Comparison of ENCODE assay signal across 3 cellular contexts in genomic region chr15:45399381-45400212, GRCh38.
A peak's percentile ranks its signal among the peaks of the same experiment; 100 is the strongest.
TF ChIP-seq lines count a peak whose summit lies in the region.

No MANE protein-coding gene starts in this region.

TF ChIP-seq in A549, 52 proteins besides CTCF, POLR2A, EP300 and RAD21:
- TF ChIP-seq SMC3 (IDR thresholded peaks at IDR 0.05), result peak; percentile 52; the same call in 2 of the 3 replicates
- TF ChIP-seq EHF (CRISPR knock-in tag; IDR thresholded peaks at IDR 0.05), result no peak

TF ChIP-seq in GM12878, 131 proteins besides CTCF, POLR2A, EP300 and RAD21:
- TF ChIP-seq BCL11A (IDR thresholded peaks at IDR 0.05; ENCODE audit: low read depth, low read length) (no peak), SMARCA5 (IDR thresholded peaks at IDR 0.05) (peak; percentile 46; the same call in 1 of the 2 replicates), LARP7 (IDR thresholded peaks at IDR 0.05) (peak; percentile 42; the same call in 1 of the 2 replicates), IKZF1 (conservative IDR thresholded peaks at IDR 0.05) (peak; percentile 53), RUNX3 (IDR thresholded peaks at IDR 0.05; ENCODE audit: low read length) (peak; percentile 54), SMC3 (IDR thresholded peaks at IDR 0.05; ENCODE audit: borderline replicate concordance, low read length) (peak; percentile 73), IKZF2 (IDR thresholded peaks at IDR 0.05) (peak; percentile 60; a peak in 3 of 4 replicates), NFXL1 (IDR thresholded peaks at IDR 0.05; ENCODE audit: borderline replicate concordance) (no peak), YY1 (IDR thresholded peaks at IDR 0.05; ENCODE audit: low read depth, low read length) (no peak), ZSCAN29 (IDR thresholded peaks at IDR 0.05) (0 out of 2 replicates have a peak, but pooled peaks have one; percentile 35)

TF ChIP-seq in HepG2, 621 proteins besides CTCF, POLR2A, EP300 and RAD21:
- peak; percentile 87 for TF ChIP-seq STAG1 (CRISPR knock-in tag; IDR thresholded peaks at IDR 0.05)
- 0 out of 2 replicates have a peak, but pooled peaks have one; percentile 30 for TF ChIP-seq GATAD2A (CRISPR knock-in tag; IDR thresholded peaks at IDR 0.05)
- TF ChIP-seq ZNF7 (CRISPR knock-in tag; IDR thresholded peaks at IDR 0.05), result no peak
- no peak for TF ChIP-seq MLLT10 (CRISPR knock-in tag; IDR thresholded peaks at IDR 0.05)
- TF ChIP-seq HMGXB4 (CRISPR knock-in tag; IDR thresholded peaks at IDR 0.05; ENCODE audit: borderline replicate concordance in 1 of 2, low read depth in 1 of 2), result peak; percentile 38 to 53; a peak in 3 of 4 replicates
- 0 out of 2 replicates have a peak, but pooled peaks have one; percentile 47 for TF ChIP-seq ZNF792 (CRISPR knock-in tag; IDR thresholded peaks at IDR 0.05)
- TF ChIP-seq CCDC6 (CRISPR knock-in tag; IDR thresholded peaks at IDR 0.05), result no peak
- TF ChIP-seq ZNF564 (CRISPR knock-in tag; IDR thresholded peaks at IDR 0.05), result peak; percentile 95; the same call in 1 of the 2 replicates
- TF ChIP-seq ZMYM4 (CRISPR knock-in tag; IDR thresholded peaks at IDR 0.05), result peak; percentile 29; the same call in 1 of the 2 replicates
- TF ChIP-seq ZNF674 (CRISPR knock-in tag; IDR thresholded peaks at IDR 0.05; ENCODE audit: low read depth), result no peak
- TF ChIP-seq MIXL1 (CRISPR knock-in tag; IDR thresholded peaks at IDR 0.05), result 0 out of 2 replicates have a peak, but pooled peaks have one; percentile 57
- peak; percentile 22; the same call in 1 of the 2 replicates for TF ChIP-seq SAP130 (CRISPR knock-in tag; IDR thresholded peaks at IDR 0.05; ENCODE audit: low read depth)
- TF ChIP-seq ATF1 (CRISPR knock-in tag; IDR thresholded peaks at IDR 0.05), result no peak
- peak; percentile 86 for TF ChIP-seq ARID3A (IDR thresholded peaks at IDR 0.05; ENCODE audit: low read depth, low read length)
- no peak for TF ChIP-seq ZKSCAN5 (CRISPR knock-in tag; IDR thresholded peaks at IDR 0.05)
- 0 out of 2 replicates have a peak, but pooled peaks have one; percentile 34 for TF ChIP-seq ZNF816 (CRISPR knock-in tag; IDR thresholded peaks at IDR 0.05; ENCODE audit: borderline replicate concordance)
- TF ChIP-seq SMAD3 (CRISPR knock-in tag; IDR thresholded peaks at IDR 0.05), result peak; percentile 61; the same call in 1 of the 2 replicates
- TF ChIP-seq RXRB (CRISPR knock-in tag; IDR thresholded peaks at IDR 0.05; ENCODE audit: borderline replicate concordance), result peak; percentile 37; the same call in 1 of the 2 replicates
- TF ChIP-seq, protein P1, sequence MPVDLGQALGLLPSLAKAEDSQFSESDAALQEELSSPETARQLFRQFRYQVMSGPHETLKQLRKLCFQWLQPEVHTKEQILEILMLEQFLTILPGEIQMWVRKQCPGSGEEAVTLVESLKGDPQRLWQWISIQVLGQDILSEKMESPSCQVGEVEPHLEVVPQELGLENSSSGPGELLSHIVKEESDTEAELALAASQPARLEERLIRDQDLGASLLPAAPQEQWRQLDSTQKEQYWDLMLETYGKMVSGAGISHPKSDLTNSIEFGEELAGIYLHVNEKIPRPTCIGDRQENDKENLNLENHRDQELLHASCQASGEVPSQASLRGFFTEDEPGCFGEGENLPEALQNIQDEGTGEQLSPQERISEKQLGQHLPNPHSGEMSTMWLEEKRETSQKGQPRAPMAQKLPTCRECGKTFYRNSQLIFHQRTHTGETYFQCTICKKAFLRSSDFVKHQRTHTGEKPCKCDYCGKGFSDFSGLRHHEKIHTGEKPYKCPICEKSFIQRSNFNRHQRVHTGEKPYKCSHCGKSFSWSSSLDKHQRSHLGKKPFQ (CRISPR knock-in tag; IDR thresholded peaks at IDR 0.05; ENCODE audit: insufficient replicate concordance), result peak; percentile 39
- TF ChIP-seq, protein P2, sequence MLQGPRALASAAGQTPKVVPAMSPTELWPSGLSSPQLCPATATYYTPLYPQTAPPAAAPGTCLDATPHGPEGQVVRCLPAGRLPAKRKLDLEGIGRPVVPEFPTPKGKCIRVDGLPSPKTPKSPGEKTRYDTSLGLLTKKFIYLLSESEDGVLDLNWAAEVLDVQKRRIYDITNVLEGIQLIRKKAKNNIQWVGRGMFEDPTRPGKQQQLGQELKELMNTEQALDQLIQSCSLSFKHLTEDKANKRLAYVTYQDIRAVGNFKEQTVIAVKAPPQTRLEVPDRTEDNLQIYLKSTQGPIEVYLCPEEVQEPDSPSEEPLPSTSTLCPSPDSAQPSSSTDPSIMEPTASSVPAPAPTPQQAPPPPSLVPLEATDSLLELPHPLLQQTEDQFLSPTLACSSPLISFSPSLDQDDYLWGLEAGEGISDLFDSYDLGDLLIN (CRISPR knock-in tag; IDR thresholded peaks at IDR 0.05; ENCODE audit: borderline replicate concordance), result no peak
- TF ChIP-seq ZNF644 (CRISPR knock-in tag; IDR thresholded peaks at IDR 0.05; ENCODE audit: low read depth), result 0 out of 2 replicates have a peak, but pooled peaks have one; percentile 14
- TF ChIP-seq ZNF746 (CRISPR knock-in tag; IDR thresholded peaks at IDR 0.05), result no peak
- TF ChIP-seq SMC3 (IDR thresholded peaks at IDR 0.05; ENCODE audit: low read length), result peak; percentile 88
- TF ChIP-seq PPARG (CRISPR knock-in tag; conservative IDR thresholded peaks at IDR 0.05), result 0 out of 2 replicates have a peak, but pooled peaks have one; percentile 38
- no peak for TF ChIP-seq RNF2 (conservative IDR thresholded peaks at IDR 0.05; ENCODE audit: low read depth)
- TF ChIP-seq CAMTA2 (CRISPR knock-in tag; IDR thresholded peaks at IDR 0.05; ENCODE audit: borderline replicate concordance), result no peak
- 0 out of 2 replicates have a peak, but pooled peaks have one; percentile 14 for TF ChIP-seq ZSCAN9 (CRISPR knock-in tag; IDR thresholded peaks at IDR 0.05; ENCODE audit: borderline replicate concordance)
- no peak for TF ChIP-seq PHF20 (CRISPR knock-in tag; IDR thresholded peaks at IDR 0.05)
